Comparison of ENCODE assay signal across 8 cellular contexts in genomic region chr5:120655828-120656435, GRCh38.
A peak's percentile ranks its signal among the peaks of the same experiment; 100 is the strongest.
DNase-seq lines count a peak whose midpoint lies in the region; ATAC-seq and TF ChIP-seq lines count a peak whose summit lies in the region.

No MANE protein-coding gene starts in this region.

- H3K79me2 ChIP-seq in PC-9 (ENCODE audit: low read depth), result no peaks in the 10 kb centered on the region

- peak; percentile 56 for ATAC-seq in HG02970 (IDR thresholded peaks at IDR 0.05; ENCODE audit: low FRiP score, unreplicated experiment)
- no peak for ATAC-seq in GM21360 (IDR thresholded peaks at IDR 0.05; ENCODE audit: unreplicated experiment)

- TF ChIP-seq CTCF in AG09319 (IDR thresholded peaks at IDR 0.05; ENCODE audit: low read depth, low read length), result peak; percentile 40
- peak; percentile 44 for TF ChIP-seq CTCF in GM12865 (IDR thresholded peaks at IDR 0.05; ENCODE audit: insufficient read depth, low read depth, low read length, missing control alignments)
- peak; percentile 75 for TF ChIP-seq CTCF in PC-9 (conservative IDR thresholded peaks at IDR 0.05)
- peak in 4 of 6 experiments; percentile 27 to 69 (median 57) for TF ChIP-seq CTCF in thyroid gland (IDR thresholded peaks at IDR 0.05)

- CTCF ChIA-PET in PC-9 (lab: Charles Lee), result interaction anchor here (0.5 to 1.0 kb wide), 5 partner anchors 28 to 1508 kb away, joined by 3 to 14 read pairs (median 8); no protein-coding TSS in a partner anchor

- no peak for DNase-seq in AG09319 (ENCODE audit: extremely low read depth, low read depth)
- peak; percentile 11 for DNase-seq in GM12865 (ENCODE audit: low read depth)
- DNase-seq in PC-9, result no peak
- DNase-seq in foreskin melanocyte, result peak; percentile 11
- DNase-seq in thyroid gland, result peak; percentile 46 to 59
- DNase-seq in stimulated activated naive CD4-positive, alpha-beta T cell treated with Interleukin-2 at 50 U/mL for 16 hours (lab: John Stamatoyannopoulos, UW), result no peak

- intact Hi-C loops in PC-9 (cut with micrococcal nuclease; ENCODE audit: unreplicated experiment) (no loop called here), thyroid gland (cut with DNase I) (loop anchor here (5.0 kb wide), 1 partner anchor 1291 kb away; no protein-coding TSS in a partner anchor)

- H3K4me3 ChIP-seq in GM12865 (ENCODE audit: low read depth, low read length), result no peak overlapping the region
- H3K4me3 ChIP-seq in PC-9, result no peak overlapping the region
- no peak overlapping the region for H3K4me3 ChIP-seq in thyroid gland (replicated peaks in 1 of 3)

- H3K9me2 ChIP-seq in PC-9 (ENCODE audit: insufficient read depth), result no peaks in the 10 kb centered on the region

- BruUV-seq in PC-9 (replicated peaks; lab: Mats Ljungman, UMichigan), result no TSS peak

- H3K36me3 ChIP-seq in PC-9 (ENCODE audit: low read depth) (no peaks in the 10 kb centered on the region), thyroid gland (no peaks in the 10 kb centered on the region)

- 46 to 50% methylated on average over 5 of the region's 5 CpGs for WGBS in thyroid gland, 2 donors

- POLR2A ChIA-PET in PC-9 (lab: Charles Lee; ENCODE audit: unreplicated experiment), result interaction anchor here (0.7 kb wide), 1 partner anchor 13 kb away, joined by 3 read pairs; no protein-coding TSS in a partner anchor

- H3K4me2 ChIP-seq in PC-9, result no peak overlapping the region

- TF ChIP-seq POLR2A in thyroid gland (IDR thresholded peaks at IDR 0.05), result no peak

- no peaks in the 10 kb centered on the region for H3F3A ChIP-seq in PC-9 (ENCODE audit: insufficient read depth, low read depth)

- H2AFZ ChIP-seq in PC-9, result no peak overlapping the region

- no peaks in the 10 kb centered on the region for H3K4me1 ChIP-seq in PC-9 (replicated peaks; ENCODE audit: insufficient read depth)
- no peaks in the 10 kb centered on the region for H3K4me1 ChIP-seq in thyroid gland

- no peaks in the 10 kb centered on the region for H4K20me1 ChIP-seq in PC-9 (ENCODE audit: insufficient read depth)

- no peaks in the 10 kb centered on the region for H3K9me3 ChIP-seq in PC-9 (ENCODE audit: insufficient read depth, low read depth)
- no peaks in the 10 kb centered on the region for H3K9me3 ChIP-seq in thyroid gland

- H3K27me3 ChIP-seq in PC-9 (ENCODE audit: insufficient read depth, low read depth), result no peaks in the 10 kb centered on the region
- H3K27me3 ChIP-seq in thyroid gland, result no peaks in the 10 kb centered on the region

- H3K27ac ChIP-seq in PC-9, result no peak overlapping the region
- no peak overlapping the region for H3K27ac ChIP-seq in thyroid gland

Comparison
In these comparisons a context has a peak if more than half of its experiments do, and no peak if none do; other contexts are left out.
1. DNase-seq: peak in GM12865 (single experiment), foreskin melanocyte (single experiment) and thyroid gland (2 of 2); none in AG09319 (single experiment), PC-9 (0 of 2) and stimulated activated naive CD4-positive, alpha-beta T cell treated with Interleukin-2 at 50 U/mL for 16 hours (single experiment).
2. Peak in every context shown above with its lines, with median percentiles within 50 percentile points of each other: CTCF ChIP-seq.